8 cellular contexts compared by ENCODE assay signal in the genomic region with DNA sequence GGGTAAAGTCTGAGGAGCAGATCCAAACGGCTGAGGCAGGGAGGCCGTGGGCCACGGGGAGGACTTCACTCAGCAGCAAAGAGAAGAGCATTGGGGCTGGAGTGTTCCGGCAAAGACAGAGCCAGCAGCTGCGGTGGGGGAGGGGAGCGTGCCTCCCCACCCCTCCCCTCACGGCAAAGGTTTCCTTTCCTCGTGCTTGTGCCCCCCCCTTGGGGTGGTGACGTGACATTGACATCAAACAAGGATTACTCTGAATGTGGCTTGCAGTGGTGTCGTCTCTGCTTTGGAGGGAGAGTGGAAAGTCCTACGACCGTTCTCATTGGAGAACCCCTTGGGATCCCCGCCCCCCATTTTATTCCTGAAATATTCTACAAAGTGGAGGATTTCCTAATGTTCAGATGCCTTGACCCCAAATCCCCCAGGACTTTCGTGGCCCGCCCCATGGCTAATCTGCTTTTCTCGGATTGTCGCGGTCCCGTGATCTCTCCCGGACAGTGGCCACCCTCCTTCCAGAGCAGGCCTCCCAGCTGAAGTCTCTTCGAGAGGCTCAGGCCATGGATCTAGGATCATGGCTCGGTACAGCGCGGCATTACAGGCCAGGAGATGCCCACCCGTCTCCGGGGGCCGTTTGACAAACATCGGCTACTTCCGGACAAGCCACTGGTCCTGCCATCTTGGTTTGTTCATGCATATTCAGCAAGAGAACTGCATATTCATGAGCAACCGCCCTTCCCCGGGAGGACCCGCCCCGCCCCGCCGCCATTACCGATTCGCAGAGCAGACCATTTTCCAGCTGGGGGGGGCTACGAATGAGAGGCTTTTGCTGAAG. TPM values are rescaled to one million over a fixed set of nuclear protein-coding genes. Genes with fewer than 3 reads are reported as not detected.
DNase-seq lines count a peak whose midpoint lies in the region; ATAC-seq lines count a peak whose summit lies in the region.

No MANE protein-coding gene starts in this region.

- H3K9me3 Mint-ChIP-seq in CD8-positive, alpha-beta memory T cell = peaks cover 0 to 4% (median 0%) of the 10 kb centered on the region in 5 donors

- H2BK5ac ChIP-seq in mesendoderm (ENCODE audit: low read length) = peak overlapping the region; percentile 93

- peaks cover 7% of the 10 kb centered on the region for H3K79me1 ChIP-seq in mesendoderm (ENCODE audit: low read length)

- peak overlapping the region; percentile 96 to 100 (median 98) for H3K4me3 Mint-ChIP-seq in CD8-positive, alpha-beta memory T cell

- peak overlapping the region; percentile 97 for H3K56ac ChIP-seq in mesendoderm (ENCODE audit: low read length)

- H2BK15ac ChIP-seq in mesendoderm (replicated peaks; ENCODE audit: low read depth) = peak overlapping the region; percentile 85

- peaks cover 0 to 40% (median 5%) of the 10 kb centered on the region in 3 donors for H3K36me3 Mint-ChIP-seq in CD8-positive, alpha-beta memory T cell

- peak; percentile 34 for ATAC-seq in GM21423 (IDR thresholded peaks at IDR 0.05; ENCODE audit: unreplicated experiment)

- H3K4me1 Mint-ChIP-seq in CD8-positive, alpha-beta memory T cell = peaks cover 52 to 75% (median 69%) of the 10 kb centered on the region in 3 donors

- WGBS in mesendoderm (ENCODE audit: extremely low coverage, insufficient coverage, low lambda C conversion rate) = no CpG with 5 or more reads among the region's 38 CpGs

- CTCF ChIA-PET in CD8-positive, alpha-beta memory T cell (lab: Charles Lee) = interaction anchor here (5.3 kb wide), 1 partner anchor 47 kb away, joined by 49 read pairs; a partner anchor contains a TSS

- peak overlapping the region; percentile 94 for H3K9ac ChIP-seq in HUES6 (ENCODE audit: low read length)
- H3K9ac ChIP-seq in NT2/D1 (ENCODE audit: insufficient read length, low read depth) = peak overlapping the region; percentile 72
- peak overlapping the region; percentile 93 for H3K9ac ChIP-seq in endocrine pancreas (ENCODE audit: control insufficient read depth, insufficient read depth, low read length)
- peak overlapping the region; percentile 94 for H3K9ac ChIP-seq in mesendoderm (ENCODE audit: low read length)

- peak overlapping the region; percentile 75 for H3K23ac ChIP-seq in mesendoderm (ENCODE audit: low read length)

- peak overlapping the region; percentile 99 for H3K4ac ChIP-seq in mesendoderm (ENCODE audit: low read depth, low read length)

- H3K27me3 ChIP-seq in CD8-positive, alpha-beta memory T cell (ENCODE audit: insufficient read depth, low read length, poor library complexity, severe bottlenecking) = no peaks in the 10 kb centered on the region
- H3K27me3 ChIP-seq in HUES6 (ENCODE audit: control insufficient read depth, insufficient read depth, low read length) (no peaks in the 10 kb centered on the region), NT2/D1 (ENCODE audit: insufficient read depth, insufficient read length) (no peaks in the 10 kb centered on the region), endocrine pancreas (ENCODE audit: control insufficient read depth, insufficient read depth, low read length) (no peaks in the 10 kb centered on the region), mesendoderm (ENCODE audit: insufficient read depth, low read length, poor library complexity) (no peaks in the 10 kb centered on the region)

- H3K36me3 ChIP-seq in CD8-positive, alpha-beta memory T cell (ENCODE audit: insufficient read depth, low read length) = peaks cover 5% of the 10 kb centered on the region
- H3K36me3 ChIP-seq in HUES6 (ENCODE audit: control insufficient read depth, insufficient read depth, low read length) (no peaks in the 10 kb centered on the region), NT2/D1 (ENCODE audit: insufficient read depth, insufficient read length, low read length) (peaks cover 12% of the 10 kb centered on the region), endocrine pancreas (ENCODE audit: control insufficient read depth, insufficient read depth, low read length) (no peaks in the 10 kb centered on the region), mesendoderm (ENCODE audit: control insufficient read depth, insufficient read depth, low read length) (no peaks in the 10 kb centered on the region)

- H2BK120ac ChIP-seq in mesendoderm (ENCODE audit: low read depth, low read length) = peak overlapping the region; percentile 86

- no peaks in the 10 kb centered on the region for H3K9me3 ChIP-seq in CD8-positive, alpha-beta memory T cell (ENCODE audit: low read length)
- H3K9me3 ChIP-seq in HUES6 (ENCODE audit: control insufficient read depth, insufficient read depth, low read depth, low read length) (no peaks in the 10 kb centered on the region), NT2/D1 (ENCODE audit: insufficient read depth, low read length) (no peaks in the 10 kb centered on the region), endocrine pancreas (ENCODE audit: control insufficient read depth, low read length) (no peaks in the 10 kb centered on the region)

- peak overlapping the region; percentile 87 for H4K8ac ChIP-seq in mesendoderm (ENCODE audit: low read depth, low read length)

- peaks cover 42% of the 10 kb centered on the region for H3K4me1 ChIP-seq in CD8-positive, alpha-beta memory T cell (ENCODE audit: insufficient read depth, low read length)
- H3K4me1 ChIP-seq in HUES6 (ENCODE audit: control insufficient read depth, insufficient read depth, low read length) (peaks cover 30% of the 10 kb centered on the region), NT2/D1 (ENCODE audit: insufficient read depth, insufficient read length) (peaks cover 2% of the 10 kb centered on the region), endocrine pancreas (ENCODE audit: control insufficient read depth, insufficient read depth, low read length) (peaks cover 13% of the 10 kb centered on the region), mesendoderm (ENCODE audit: control insufficient read depth, low read depth, low read length) (peaks cover 4% of the 10 kb centered on the region)

- peak overlapping the region; percentile 90 for H3K4me2 ChIP-seq in mesendoderm (ENCODE audit: low read length)

- H3K27me3 Mint-ChIP-seq in CD8-positive, alpha-beta memory T cell = peaks cover 0 to 12% of the 10 kb centered on the region in 2 donors

- H2AK5ac ChIP-seq in mesendoderm (ENCODE audit: low read length) = no peak overlapping the region

- peak overlapping the region; percentile 26 for H4K5ac ChIP-seq in mesendoderm (ENCODE audit: low read length)

- POLR2A ChIA-PET in CD8-positive, alpha-beta memory T cell (lab: Charles Lee) = interaction anchor here (0.5 to 4.6 kb wide), 20 partner anchors 8 to 515 kb away, joined by 3 to 48 read pairs (median 4); a partner anchor contains a TSS

- H3K4me3 ChIP-seq in CD8-positive, alpha-beta memory T cell (ENCODE audit: low read length) = peak overlapping the region; percentile 91
- H3K4me3 ChIP-seq in HUES6 (ENCODE audit: low read depth, low read length) (peak overlapping the region; percentile 83), NT2/D1 (ENCODE audit: insufficient read length, low read depth) (peak overlapping the region; percentile 71), endocrine pancreas (ENCODE audit: control insufficient read depth, insufficient read depth, low read length) (peak overlapping the region; percentile 41), mesendoderm (ENCODE audit: low read length) (peak overlapping the region; percentile 58)

- peaks cover 34% of the 10 kb centered on the region for H3K79me2 ChIP-seq in mesendoderm (ENCODE audit: control insufficient read depth, insufficient read depth, low read length)

- peak overlapping the region; percentile 95 for H3K18ac ChIP-seq in mesendoderm (ENCODE audit: low read length)

- peak overlapping the region; percentile 98 for H3K27ac ChIP-seq in CD8-positive, alpha-beta memory T cell (ENCODE audit: low read depth, low read length)
- H3K27ac ChIP-seq in HUES6 (ENCODE audit: low read depth, low read length) = peak overlapping the region; percentile 100
- H3K27ac ChIP-seq in mesendoderm (ENCODE audit: low read depth, low read length) = peak overlapping the region; percentile 97

- DNase-seq in CD8-positive, alpha-beta memory T cell = peak; percentile 91 to 98 (median 96)
- DNase-seq in NT2/D1 (ENCODE audit: low read depth, low spot score) = peak; percentile 75
- DNase-seq in activated CD8-positive, alpha-beta memory T cell treated with anti-CD3 and anti-CD28 coated beads, Interleukin-2, amount 50 U/mL, for 24 hours (ENCODE audit: extremely low read depth) = peak; percentile 79
- peak; percentile 97 for DNase-seq in mesendoderm
- DNase-seq in stimulated activated CD8-positive, alpha-beta memory T cell treated with anti-CD3 and anti-CD28 coated beads, Interleukin-12 subunit alpha, Interleukin-12 subunit beta, amount 100 ng/mL, for 24 hours (ENCODE audit: extremely low read depth) = peak; percentile 79

- H3K27ac Mint-ChIP-seq in CD8-positive, alpha-beta memory T cell = peak overlapping the region; percentile 99 to 100 (median 100)

RNA-seq across cellular contexts. Expression of a gene that starts 0.7 kb away (rescaled TPM):
- 100 to 1,000 TPM; 190 to 192 TPM for total RNA-seq in CD8-positive, alpha-beta memory T cell
- 69.6 TPM for polyA plus RNA-seq in CD8-positive, alpha-beta memory T cell
- polyA plus RNA-seq in mesendoderm (2013, experiment 1 of 2) = 53.5 TPM
- 51.7 TPM for polyA plus RNA-seq in mesendoderm (2013, experiment 2 of 2)

RNA-seq across cellular contexts. Expression of a gene that starts 2.2 kb away (rescaled TPM):
- total RNA-seq in CD8-positive, alpha-beta memory T cell = not detected
- polyA plus RNA-seq in CD8-positive, alpha-beta memory T cell = 0.12 TPM
- not detected for polyA plus RNA-seq in mesendoderm (2013, experiment 1 of 2)
- polyA plus RNA-seq in mesendoderm (2013, experiment 2 of 2) = not detected

RNA-seq across cellular contexts. Expression of a gene that starts 4.0 kb away (rescaled TPM):
- total RNA-seq in CD8-positive, alpha-beta memory T cell = 10 to 100 TPM; 22.8 to 23.1 TPM
- polyA plus RNA-seq in CD8-positive, alpha-beta memory T cell = 24.1 TPM
- polyA plus RNA-seq in mesendoderm (2013, experiment 1 of 2) = 5.3 TPM
- polyA plus RNA-seq in mesendoderm (2013, experiment 2 of 2) = 5.4 TPM

RNA-seq across cellular contexts. Expression of a gene that starts 38.6 kb away (rescaled TPM):
- 1 to 10 TPM; 6.0 to 6.3 TPM for total RNA-seq in CD8-positive, alpha-beta memory T cell
- 24.7 TPM for polyA plus RNA-seq in CD8-positive, alpha-beta memory T cell
- polyA plus RNA-seq in mesendoderm (2013, experiment 1 of 2) = 7.0 TPM
- 7.2 TPM for polyA plus RNA-seq in mesendoderm (2013, experiment 2 of 2)

RNA-seq across cellular contexts. Expression of a gene that starts 44.1 kb away (rescaled TPM):
- 1 to 10 TPM in 1 of 2 experiments, under 1 TPM in 1; 0.85 to 1.1 TPM for total RNA-seq in CD8-positive, alpha-beta memory T cell
- 0.12 TPM for polyA plus RNA-seq in CD8-positive, alpha-beta memory T cell
- 3.8 TPM for polyA plus RNA-seq in mesendoderm (2013, experiment 1 of 2)
- 3.7 TPM for polyA plus RNA-seq in mesendoderm (2013, experiment 2 of 2)

Comparison
In these comparisons a context has a peak if more than half of its experiments do, and no peak if none do; other contexts are left out.
1. Peak in every context shown above with its lines: DNase-seq, ATAC-seq, H3K4me3 ChIP-seq and H3K27ac ChIP-seq.
2. H3K4me3 ChIP-seq: peak in every context shown above with its lines; median percentile 91 in CD8-positive, alpha-beta memory T cell; 83 in HUES6; 71 in NT2/D1; 58 in mesendoderm; 41 in endocrine pancreas.